In the genomic region with DNA sequence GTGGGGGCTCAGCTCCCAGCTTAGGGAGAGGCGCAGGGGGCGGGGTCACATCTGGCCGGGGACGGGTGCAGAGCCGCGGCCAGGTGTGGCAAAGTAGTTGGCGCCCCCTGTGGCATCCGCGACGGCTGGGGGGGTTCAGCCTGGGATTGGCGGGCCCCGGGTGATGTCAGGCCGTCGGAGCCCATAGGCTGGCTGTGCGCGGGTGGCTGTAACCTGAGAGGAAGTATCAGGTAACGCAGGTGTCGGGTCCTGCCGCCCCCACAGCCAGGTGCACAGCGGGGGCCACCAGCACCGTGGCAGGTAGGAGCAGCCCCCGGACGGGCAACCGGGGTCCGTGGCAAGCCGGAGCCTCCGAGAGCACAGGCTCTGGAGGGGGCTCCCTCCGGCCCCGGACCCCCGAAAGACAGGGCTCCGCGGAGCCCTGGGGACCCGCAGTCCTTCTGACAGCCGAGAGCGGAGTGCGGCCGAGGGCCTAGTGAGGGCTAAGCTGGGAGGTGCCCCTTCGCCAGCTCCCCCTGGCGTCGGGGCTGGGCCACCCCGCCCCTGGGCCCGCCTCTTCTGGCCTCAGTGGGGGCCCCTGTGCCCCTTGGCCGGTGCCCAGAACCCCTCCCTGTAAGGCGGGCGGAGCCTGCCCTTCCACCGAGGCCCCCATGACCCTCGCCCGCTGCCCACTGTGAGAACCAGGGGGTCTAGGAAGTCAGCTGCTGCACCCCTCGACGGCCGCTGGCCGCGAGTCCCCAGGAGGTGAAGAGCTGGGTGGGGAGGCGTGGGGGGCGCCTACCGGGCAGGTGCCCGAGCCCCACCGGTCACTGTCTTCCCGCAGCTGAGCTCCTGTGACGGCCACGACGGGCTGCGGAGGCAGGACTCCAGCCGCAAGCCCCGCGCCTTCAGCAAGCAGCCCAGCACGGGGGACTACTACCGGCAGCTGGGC, we compare ENCODE assay signal across 8 cellular contexts. TPM values are rescaled to one million over a fixed set of nuclear protein-coding genes. Genes with fewer than 3 reads are reported as not detected.
DNase-seq lines count a peak whose midpoint lies in the region; ATAC-seq and TF ChIP-seq lines count a peak whose summit lies in the region.

No MANE protein-coding gene starts in this region.

- peak overlapping the region; percentile 57 to 77 (median 66) for H3K4me2 ChIP-seq in BLaER1 treated with 17β-estradiol and CSF1 and Interleukin-3, amounts not matched to agents 10 nM and 100 nM

- peak; percentile 8; the same call in 1 of the 2 replicates for TF ChIP-seq RAD21 in Ishikawa (IDR thresholded peaks at IDR 0.05; ENCODE audit: low read depth)

- TF ChIP-seq CTCF in WTC11 (IDR thresholded peaks at IDR 0.05) (peak; percentile 20; the same call in 1 of the 2 replicates), CD14-positive monocyte (IDR thresholded peaks at IDR 0.05) (no peak)

- peak; percentile 87 for TF ChIP-seq EP300 in Ishikawa (IDR thresholded peaks at IDR 0.05; ENCODE audit: borderline replicate concordance)

- no peak overlapping the region for H3K9ac ChIP-seq in BLaER1 treated with 17β-estradiol and CSF1 and Interleukin-3, amounts not matched to agents 10 nM and 100 nM

- H3K27ac Mint-ChIP-seq in WTC11: peak overlapping the region; percentile 36; the same call in 1 of the 2 replicates
- H3K27ac Mint-ChIP-seq in CD14-positive monocyte: no peak overlapping the region

- H3K9me3 Mint-ChIP-seq in WTC11 (no peaks in the 10 kb centered on the region), CD14-positive monocyte (peaks cover 0 to 10% (median 0%) of the 10 kb centered on the region in 7 donors)

- H3K27me3 ChIP-seq in BLaER1 treated with 17β-estradiol and CSF1 and Interleukin-3, amounts not matched to agents 10 nM and 100 nM: peaks cover 91 to 100% (median 99%) of the 10 kb centered on the region in 11 experiments

- ATAC-seq in WTC11 (peak; percentile 78), HG02970 (IDR thresholded peaks at IDR 0.05; ENCODE audit: low FRiP score, unreplicated experiment) (no peak)

- H3K27me3 Mint-ChIP-seq in WTC11 (ENCODE audit: low read depth) (no peaks in the 10 kb centered on the region; the same call in 1 of the 2 replicates), CD14-positive monocyte (ENCODE audit: low read depth in 3 of 3) (peaks cover 60 to 84% (median 67%) of the 10 kb centered on the region in 3 donors)

- peaks cover 19 to 36% (median 27%) of the 10 kb centered on the region in 10 experiments; a peak in 19 of 20 replicates for H3K4me1 ChIP-seq in BLaER1 treated with 17β-estradiol and CSF1 and Interleukin-3, amounts not matched to agents 10 nM and 100 nM

- CTCF ChIA-PET in WTC11 (lab: Charles Lee): interaction anchor here (0.6 to 6.4 kb wide), 36 partner anchors 9 to 336 kb away, joined by 3 to 85 read pairs (median 6); partner anchors contain the start of genes ACOT7, HES2, PLEKHG5 and TNFRSF25

- POLR2A ChIA-PET in WTC11 (lab: Charles Lee): no interaction called here

- intact Hi-C loops in posterior vena cava (cut with DNase I) (no loop called here), CD14-positive monocyte (cut with micrococcal nuclease) (no loop called here)

- H3K36me3 Mint-ChIP-seq in WTC11 (no peaks in the 10 kb centered on the region; the same call in 1 of the 2 replicates), CD14-positive monocyte (peaks cover 0 to 5% of the 10 kb centered on the region in 2 donors)

- peaks cover 0 to 76% (median 34%) of the 10 kb centered on the region in 11 experiments; a peak in 17 of 22 replicates for H4K20me1 ChIP-seq in BLaER1 treated with 17β-estradiol and CSF1 and Interleukin-3, amounts not matched to agents 10 nM and 100 nM

- no peaks in the 10 kb centered on the region for H3K9me3 ChIP-seq in BLaER1 treated with 17β-estradiol and CSF1 and Interleukin-3, amounts not matched to agents 10 nM and 100 nM (replicated peaks in 1 of 11)

- DNase-seq in WTC11 (ENCODE audit: low spot score): peak; percentile 98
- peak; percentile 78 for DNase-seq in iPS-NIHi11 (ENCODE audit: low spot score)
- DNase-seq in SKM-1 (lab: John Stamatoyannopoulos, UW; ENCODE audit: unreplicated experiment): no peak
- DNase-seq in posterior vena cava (ENCODE audit: low spot score): no peak
- DNase-seq in CD14-positive monocyte (ENCODE audit: low spot score): no peak

- H3K4me3 Mint-ChIP-seq in WTC11 (peak overlapping the region; percentile 75), CD14-positive monocyte (peak overlapping the region in 1 of 2 donors; percentile 60)

- no peaks in the 10 kb centered on the region for H3K36me3 ChIP-seq in BLaER1 treated with 17β-estradiol and CSF1 and Interleukin-3, amounts not matched to agents 10 nM and 100 nM

- H3K27ac ChIP-seq in BLaER1 treated with 17β-estradiol and CSF1 and Interleukin-3, amounts not matched to agents 10 nM and 100 nM: no peak overlapping the region

- peak overlapping the region in 8 of 10 experiments; percentile 16 to 53 (median 34); a peak in 13 of 20 replicates for H3K4me3 ChIP-seq in BLaER1 treated with 17β-estradiol and CSF1 and Interleukin-3, amounts not matched to agents 10 nM and 100 nM

- H3K4me1 Mint-ChIP-seq in WTC11: peaks cover 27% of the 10 kb centered on the region
- H3K4me1 Mint-ChIP-seq in CD14-positive monocyte: peaks cover 2% of the 10 kb centered on the region

TF ChIP-seq in Ishikawa, 13 proteins besides CTCF, POLR2A, EP300 and RAD21 (continues in another document):
- TF ChIP-seq CREB1 (IDR thresholded peaks at IDR 0.05; ENCODE audit: low read depth): 0 out of 2 replicates have a peak, but pooled peaks have one; percentile 10
- peak; percentile 5; the same call in 1 of the 2 replicates for TF ChIP-seq CEBPB (IDR thresholded peaks at IDR 0.05)
- no peak for TF ChIP-seq TAF1 (IDR thresholded peaks at IDR 0.05; ENCODE audit: low read depth)
- TF ChIP-seq ZBTB7A (IDR thresholded peaks at IDR 0.05; ENCODE audit: low read depth): peak; percentile 56; the same call in 1 of the 2 replicates
- TF ChIP-seq TCF12 (IDR thresholded peaks at IDR 0.05; ENCODE audit: low read depth): peak; percentile 95

TF ChIP-seq in WTC11, 78 proteins besides CTCF, POLR2A, EP300 and RAD21 (continues in another document):
- TF ChIP-seq NR3C1 (CRISPR knock-in tag; conservative IDR thresholded peaks at IDR 0.05; ENCODE audit: low read depth): no peak
- no peak for TF ChIP-seq RORB (CRISPR knock-in tag; IDR thresholded peaks at IDR 0.05)
- 0 out of 2 replicates have a peak, but pooled peaks have one; percentile 10 for TF ChIP-seq TEAD1 (CRISPR knock-in tag; IDR thresholded peaks at IDR 0.05)
- peak; percentile 56 for TF ChIP-seq NFYB (CRISPR knock-in tag; conservative IDR thresholded peaks at IDR 0.05; ENCODE audit: low read depth)
- peak; percentile 13; the same call in 1 of the 2 replicates for TF ChIP-seq GABPB1 (CRISPR knock-in tag; IDR thresholded peaks at IDR 0.05)
- TF ChIP-seq CBFB (CRISPR knock-in tag; IDR thresholded peaks at IDR 0.05; ENCODE audit: low read depth): no peak
- no peak for TF ChIP-seq NFE2L1 (CRISPR knock-in tag; IDR thresholded peaks at IDR 0.05)
- no peak for TF ChIP-seq MXD4 (CRISPR knock-in tag; IDR thresholded peaks at IDR 0.05; ENCODE audit: borderline replicate concordance)
- TF ChIP-seq, protein P1, sequence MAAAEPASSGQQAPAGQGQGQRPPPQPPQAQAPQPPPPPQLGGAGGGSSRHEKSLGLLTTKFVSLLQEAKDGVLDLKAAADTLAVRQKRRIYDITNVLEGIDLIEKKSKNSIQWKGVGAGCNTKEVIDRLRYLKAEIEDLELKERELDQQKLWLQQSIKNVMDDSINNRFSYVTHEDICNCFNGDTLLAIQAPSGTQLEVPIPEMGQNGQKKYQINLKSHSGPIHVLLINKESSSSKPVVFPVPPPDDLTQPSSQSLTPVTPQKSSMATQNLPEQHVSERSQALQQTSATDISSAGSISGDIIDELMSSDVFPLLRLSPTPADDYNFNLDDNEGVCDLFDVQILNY (CRISPR knock-in tag; IDR thresholded peaks at IDR 0.05): 0 out of 2 replicates have a peak, but pooled peaks have one; percentile 9
- TF ChIP-seq TEAD4 (CRISPR knock-in tag; IDR thresholded peaks at IDR 0.05): no peak

RNA-seq across cellular contexts. Expression of gene TNFRSF25, which starts 17.9 kb away (rescaled TPM):
- 19.5 to 26.1 TPM (median 22.6 TPM) in 3 replicates for total RNA-seq in WTC11 (2021)
- total RNA-seq in posterior vena cava: 1 to 10 TPM; 7.0 to 9.2 TPM
- polyA plus RNA-seq in CD14-positive monocyte: under 1 TPM; 0.33 to 0.48 TPM

RNA-seq across cellular contexts. Expression of gene ESPN, which starts 23.5 kb away (rescaled TPM):
- total RNA-seq in WTC11 (2021) (46.1 to 70.3 TPM (median 68.1 TPM) in 3 replicates), posterior vena cava (not detected)
- not detected for polyA plus RNA-seq in CD14-positive monocyte

RNA-seq across cellular contexts. Expression of gene HES2, which starts 28.4 kb away (rescaled TPM):
- total RNA-seq in WTC11 (2021): 1.9 to 2.7 TPM (median 1.9 TPM) in 3 replicates
- total RNA-seq in posterior vena cava: under 1 TPM in 1 of 2 donors, not detected in 1; 0.14 TPM
- polyA plus RNA-seq in CD14-positive monocyte: not detected

RNA-seq across cellular contexts. Expression of gene PLEKHG5, which starts 43.4 kb away (rescaled TPM):
- total RNA-seq in WTC11 (2021) (27.5 to 32.0 TPM (median 30.8 TPM) in 3 replicates), posterior vena cava (10 to 100 TPM in 1 of 2 donors, 1 to 10 TPM in 1; 8.9 to 13.0 TPM)
- polyA plus RNA-seq in CD14-positive monocyte: not detected

RNA-seq across cellular contexts. Expression of gene ACOT7, which starts 54.5 kb away (rescaled TPM):
- total RNA-seq in WTC11 (2021): 133 to 151 TPM (median 137 TPM) in 3 replicates
- 10 to 100 TPM; 17.6 to 26.5 TPM for total RNA-seq in posterior vena cava
- 1 to 10 TPM in 1 of 2 donors, under 1 TPM in 1; 0.63 to 1.4 TPM for polyA plus RNA-seq in CD14-positive monocyte

Comparison
In these comparisons a context has a peak if more than half of its experiments do, and no peak if none do; other contexts are left out.
1. DNase-seq: peak in WTC11 (single experiment) and iPS-NIHi11 (single experiment); none in SKM-1 (single experiment), posterior vena cava (single experiment) and CD14-positive monocyte (single experiment).
2. RNA of gene ESPN, which starts 23.5 kb away (total RNA-seq): 46.1 to 70.3 TPM in WTC11; not detected in posterior vena cava; every median in the first group is over 10 times any median in the second.